In genomic region chr3:69357196-69357595, GRCh38 we compare ENCODE assay signal across 14 cellular contexts. TPM values are rescaled to one million over a fixed set of nuclear protein-coding genes. Genes with fewer than 3 reads are reported as not detected.
DNase-seq lines count a peak whose midpoint lies in the region; ATAC-seq and TF ChIP-seq lines count a peak whose summit lies in the region.
"Had no signal": no experiment of that assay in that cellular context is flagged by ENCODE, and none has a peak within 500 bp of the region (broad histone marks: within the 10 kb centered on the region; RNA-seq: fewer than 3 reads in every experiment).

No MANE protein-coding gene starts in this region.

- no peak overlapping the region for H3K9ac ChIP-seq in PC-3 (ENCODE audit: low read length)

- H3K27ac ChIP-seq in PC-3 (ENCODE audit: low read length) (no peak overlapping the region), stomach (no peak overlapping the region)

- no peaks in the 10 kb centered on the region for H3K9me3 ChIP-seq in PC-3 (ENCODE audit: low read length)
- peaks cover 0 to 8% (median 3%) of the 10 kb centered on the region in 4 donors for H3K9me3 ChIP-seq in stomach

- no peaks in the 10 kb centered on the region for H3K9me3 Mint-ChIP-seq in progenitor cell of endocrine pancreas (ENCODE audit: low read depth)

- H3F3A ChIP-seq in PC-3 (ENCODE audit: low read length, unreplicated experiment), result no peaks in the 10 kb centered on the region

- POLR2A ChIA-PET in PC-3 (lab: Charles Lee; ENCODE audit: unreplicated experiment), result no interaction called here

- intact Hi-C loops in PC-3 (cut with micrococcal nuclease) (no loop called here), stomach (cut with DNase I; ENCODE audit: low total_unique reads) (no loop called here)

- H3K27me3 ChIP-seq in PC-3 (ENCODE audit: low read length) (no peaks in the 10 kb centered on the region), stomach (peaks cover 0 to 2% (median 0%) of the 10 kb centered on the region in 3 donors)

- H3K4me3 Mint-ChIP-seq in progenitor cell of endocrine pancreas (ENCODE audit: low read depth), result no peak overlapping the region
- H3K4me3 Mint-ChIP-seq: B cell; CD8-positive, alpha-beta memory T cell; H9 had no signal

- no peaks in the 10 kb centered on the region for H4K20me1 ChIP-seq in PC-3 (ENCODE audit: low read length)

- H3K9me2 ChIP-seq in PC-3 (replicated peaks; ENCODE audit: low read length), result no peaks in the 10 kb centered on the region

- no peak for TF ChIP-seq EP300 in stomach (IDR thresholded peaks at IDR 0.05)

- H3K27ac Mint-ChIP-seq in progenitor cell of endocrine pancreas, result peak overlapping the region; percentile 21
- H3K27ac Mint-ChIP-seq: B cell; CD8-positive, alpha-beta memory T cell; H9 had no signal

- no peaks in the 10 kb centered on the region for H3K27me3 Mint-ChIP-seq in progenitor cell of endocrine pancreas

- no peak for TF ChIP-seq POLR2A in stomach (IDR thresholded peaks at IDR 0.05)

- TF ChIP-seq CTCF in PC-3 (conservative IDR thresholded peaks at IDR 0.05; ENCODE audit: low read depth, low read length) (no peak), progenitor cell of endocrine pancreas (IDR thresholded peaks at IDR 0.05; ENCODE audit: unreplicated experiment) (no peak), stomach (IDR thresholded peaks at IDR 0.05) (no peak)

- BruUV-seq in PC-3 (replicated peaks; lab: Mats Ljungman, UMichigan), result no TSS peak

- peaks cover 6% of the 10 kb centered on the region for H3K36me3 Mint-ChIP-seq in progenitor cell of endocrine pancreas (ENCODE audit: insufficient read depth)

- H3K79me2 ChIP-seq in PC-3 (ENCODE audit: low read length), result no peaks in the 10 kb centered on the region

- no peak overlapping the region for H3K4me3 ChIP-seq in PC-3 (ENCODE audit: low read length)
- H3K4me3 ChIP-seq in stomach, result no peak overlapping the region

- ATAC-seq in PC-3 (no peak), HG02973 (IDR thresholded peaks at IDR 0.05; ENCODE audit: unreplicated experiment) (no peak)

- CTCF ChIA-PET in PC-3 (lab: Charles Lee), result no interaction called here

- WGBS in stomach, 5 donors, result 16 to 37% (median 32%) methylated on average over 2 of the region's 2 CpGs

- H3K36me3 ChIP-seq in PC-3 (ENCODE audit: low read depth, low read length), result no peaks in the 10 kb centered on the region
- no peaks in the 10 kb centered on the region for H3K36me3 ChIP-seq in stomach

- H2AFZ ChIP-seq in PC-3 (ENCODE audit: low read length), result no peak overlapping the region

- DNase-seq in EH (ENCODE audit: low read depth) (peak; percentile 24), PC-3 (peak; percentile 7), dermis microvascular lymphatic vessel endothelial cell (ENCODE audit: low read depth in 2 of 2) (peak; percentile 47 to 52), progenitor cell of endocrine pancreas (ENCODE audit: low spot score, unreplicated experiment) (no peak), stomach (no peak), NCI-H2081 (lab: John Stamatoyannopoulos, UW) (no peak)
- DNase-seq: CD8-positive, alpha-beta memory T cell; H9; MV-4-11; NCI-H1436 treated with DMSO at 0.1 percent for 48 hours; NCI-H69; NK-92 treated with Interleukin-12 subunit alpha and Interleukin-12 subunit beta, amount 100 ng/mL, for 24 hours had no signal

- no peaks in the 10 kb centered on the region for H3K4me1 Mint-ChIP-seq in progenitor cell of endocrine pancreas (ENCODE audit: low read depth)

- no peaks in the 10 kb centered on the region for H3K4me1 ChIP-seq in PC-3 (ENCODE audit: insufficient read depth, low read length)
- H3K4me1 ChIP-seq in stomach, result peaks cover 0 to 10% (median 0%) of the 10 kb centered on the region in 4 donors

- H3K4me2 ChIP-seq in PC-3 (ENCODE audit: low read length), result no peak overlapping the region

RNA-seq across cellular contexts. Expression of gene FRMD4B, which starts 28.7 kb away (rescaled TPM):
- total RNA-seq in PC-3 (2014; rRNA removed) (2.9 and 5.7 TPM in 2 replicates), dermis microvascular lymphatic vessel endothelial cell (67.8 and 122 TPM in 2 replicates), progenitor cell of endocrine pancreas (39.1 and 41.6 TPM in 2 replicates), stomach (10 to 100 TPM in 4 of 5 donors, 1 to 10 TPM in 1; 5.3 to 35.6 (median 28.8) TPM)
- 10 to 100 TPM in 1 of 3 donors, 1 to 10 TPM in 2; 5.2 to 17.7 (median 8.2) TPM for polyA plus RNA-seq in stomach

Comparison
In these comparisons a context has a peak if more than half of its experiments do, and no peak if none do; other contexts are left out.
1. DNase-seq: peak in EH (single experiment), PC-3 (single experiment) and dermis microvascular lymphatic vessel endothelial cell (2 of 2); none in progenitor cell of endocrine pancreas (single experiment), stomach (single experiment) and NCI-H2081 (0 of 2).